ENCODE assay signal across 18 cellular contexts in genomic region chr4:74543983-74544382, GRCh38.
A peak's percentile ranks its signal among the peaks of the same experiment; 100 is the strongest.
DNase-seq lines count a peak whose midpoint lies in the region; ATAC-seq, FAIRE-seq and TF ChIP-seq lines count a peak whose summit lies in the region.
"Had no signal": no experiment of that assay in that cellular context is flagged by ENCODE, and none has a peak within 500 bp of the region (broad histone marks: within the 10 kb centered on the region; RNA-seq: fewer than 3 reads in every experiment).

No MANE protein-coding gene starts in this region.

- DNase-seq in HFFc6 (peak; percentile 70), brain microvascular endothelial cell (peak; percentile 53), hepatocyte (ENCODE audit: low spot score) (peak; percentile 16), HTR-8/SVneo (ENCODE audit: insufficient read length, low spot score) (no peak), cortex of kidney (lab: John Stamatoyannopoulos, UW) (no peak), left lobe of liver (ENCODE audit: low spot score) (no peak)
- DNase-seq: ACHN; DND-41; H7; NCI-H2227 treated with DMSO at 0.1 percent for 48 hours; stimulated activated CD8-positive, alpha-beta memory T cell treated with anti-CD3 and anti-CD28 coated beads, Interleukin-4, amount 100 ng/mL, for 48 hours; tibial artery had no signal

- H3K4me3 ChIP-seq in ACC112 (ENCODE audit: low read depth, low read length) (peak overlapping the region; percentile 34; the same call in 1 of the 2 replicates), brain microvascular endothelial cell (ENCODE audit: low read depth, low read length) (no peak overlapping the region), hepatocyte (no peak overlapping the region)
- H3K4me3 ChIP-seq: tibial artery had no signal

- H3K27ac ChIP-seq in ACC112 (ENCODE audit: low read depth, low read length) (peak overlapping the region; percentile 86), brain microvascular endothelial cell (peak overlapping the region; percentile 69), hepatocyte (peak overlapping the region; percentile 79)
- H3K27ac ChIP-seq: tibial artery had no signal

- no peak for TF ChIP-seq CTCF in HFFc6 (IDR thresholded peaks at IDR 0.05)
- TF ChIP-seq CTCF in brain microvascular endothelial cell (IDR thresholded peaks at IDR 0.05; ENCODE audit: low read depth, low read length, missing control alignments) = no peak
- TF ChIP-seq CTCF in hepatocyte (IDR thresholded peaks at IDR 0.05; ENCODE audit: poor library complexity) = no peak

- H3K27ac Mint-ChIP-seq in HFFc6 = no peak overlapping the region
- H3K27ac Mint-ChIP-seq: activated CD4-positive, alpha-beta T cell treated with anti-CD3 and anti-CD28 coated beads, Interleukin-2, amount 10 ng/mL, durations not matched to agents 7 days and 5 days; activated T-helper 2 cell treated with anti-CD3 and anti-CD28 coated beads, Interferon-gamma antibody, Interleukin-2, Interleukin-4, amounts not matched to agents 10 μg/mL and 5 μg/mL and 100 μg/mL, durations not matched to agents 14 hours and 24 hours and 36 hours; brain had no signal

- no peaks in the 10 kb centered on the region for H3K9me2 ChIP-seq in hepatocyte (replicated peaks; ENCODE audit: insufficient read depth)

- in situ Hi-C loops in brain microvascular endothelial cell (cut with HindIII; ENCODE audit: low pct_ligation_motif_present, low sequenced_read_pairs) = loop anchor here (25.0 kb wide), 2 partner anchors 118 to 157 kb away; no protein-coding TSS in a partner anchor

- no peaks in the 10 kb centered on the region for H3K9me3 ChIP-seq in hepatocyte (ENCODE audit: low read depth)
- H3K9me3 ChIP-seq: tibial artery had no signal

- FAIRE-seq in HTR-8/SVneo (lab: Jason Lieb, UNC) = no peak
- FAIRE-seq: endothelial cell of umbilical vein had no signal

- H3K79me2 ChIP-seq in ACC112 (ENCODE audit: control insufficient read depth, insufficient read depth, low read length, unreplicated experiment) (no peaks in the 10 kb centered on the region), hepatocyte (no peaks in the 10 kb centered on the region)

- H3K4me1 ChIP-seq in ACC112 (ENCODE audit: control insufficient read depth, insufficient read depth, low read length, unreplicated experiment) (peaks cover 65% of the 10 kb centered on the region), hepatocyte (ENCODE audit: insufficient read depth) (peaks cover 37% of the 10 kb centered on the region)

- no peaks in the 10 kb centered on the region for H3K36me3 Mint-ChIP-seq in HFFc6 (ENCODE audit: low read depth)
- H3K36me3 Mint-ChIP-seq: brain had no signal

- ATAC-seq in GM18907 (IDR thresholded peaks at IDR 0.05; ENCODE audit: unreplicated experiment) (no peak), left lobe of liver (no peak)

- peak overlapping the region; percentile 24 for H2AFZ ChIP-seq in ACC112 (ENCODE audit: low read length, unreplicated experiment)
- H2AFZ ChIP-seq in hepatocyte = no peak overlapping the region

- no peaks in the 10 kb centered on the region for H3K27me3 Mint-ChIP-seq in HFFc6 (ENCODE audit: insufficient read depth)
- H3K27me3 Mint-ChIP-seq: activated CD4-positive, alpha-beta T cell treated with anti-CD3 and anti-CD28 coated beads, Interleukin-2, amount 10 ng/mL, durations not matched to agents 7 days and 5 days had no signal

- H3K9me3 Mint-ChIP-seq in HFFc6 = no peaks in the 10 kb centered on the region
- H3K9me3 Mint-ChIP-seq: activated CD4-positive, alpha-beta T cell treated with anti-CD3 and anti-CD28 coated beads, Interleukin-2, amount 10 ng/mL, durations not matched to agents 7 days and 5 days; activated T-helper 2 cell treated with anti-CD3 and anti-CD28 coated beads, Interferon-gamma antibody, Interleukin-2, Interleukin-4, amounts not matched to agents 10 μg/mL and 5 μg/mL and 100 μg/mL, durations not matched to agents 14 hours and 24 hours and 36 hours; brain had no signal

- no peaks in the 10 kb centered on the region for H4K20me1 ChIP-seq in hepatocyte (ENCODE audit: insufficient read depth, poor library complexity, severe bottlenecking)

- no peak overlapping the region for H3K4me3 Mint-ChIP-seq in HFFc6
- H3K4me3 Mint-ChIP-seq: activated CD4-positive, alpha-beta T cell treated with anti-CD3 and anti-CD28 coated beads, Interleukin-2, amount 10 ng/mL, durations not matched to agents 7 days and 5 days; brain had no signal

- H3K36me3 ChIP-seq in ACC112 (ENCODE audit: insufficient read depth, low read length) (no peaks in the 10 kb centered on the region), brain microvascular endothelial cell (replicated peaks) (no peaks in the 10 kb centered on the region), hepatocyte (replicated peaks; ENCODE audit: insufficient read depth, low read depth) (no peaks in the 10 kb centered on the region)
- H3K36me3 ChIP-seq: tibial artery had no signal

- WGBS in hepatocyte (ENCODE audit: low lambda C conversion rate, missing lambda C conversion rate) = 48% methylated on average over 2 of the region's 2 CpGs

- peak overlapping the region; percentile 14 for H3K4me2 ChIP-seq in hepatocyte

- H3K27me3 ChIP-seq in ACC112 (ENCODE audit: insufficient read depth, low read length) (no peaks in the 10 kb centered on the region), brain microvascular endothelial cell (replicated peaks) (no peaks in the 10 kb centered on the region), hepatocyte (no peaks in the 10 kb centered on the region)
- H3K27me3 ChIP-seq: tibial artery had no signal

- peaks cover 13% of the 10 kb centered on the region for H3K4me1 Mint-ChIP-seq in HFFc6 (ENCODE audit: low read depth)
- H3K4me1 Mint-ChIP-seq: brain had no signal

Comparison
In these comparisons a context has a peak if more than half of its experiments do, and no peak if none do; other contexts are left out.
1. DNase-seq: peak in HFFc6 (single experiment), brain microvascular endothelial cell (single experiment) and hepatocyte (single experiment); none in HTR-8/SVneo (single experiment), cortex of kidney (single experiment) and left lobe of liver (single experiment).
2. Peak in every context shown above with its lines, with median percentiles within 50 percentile points of each other: H3K27ac ChIP-seq.